28 cellular contexts compared by ENCODE assay signal in the genomic region with DNA sequence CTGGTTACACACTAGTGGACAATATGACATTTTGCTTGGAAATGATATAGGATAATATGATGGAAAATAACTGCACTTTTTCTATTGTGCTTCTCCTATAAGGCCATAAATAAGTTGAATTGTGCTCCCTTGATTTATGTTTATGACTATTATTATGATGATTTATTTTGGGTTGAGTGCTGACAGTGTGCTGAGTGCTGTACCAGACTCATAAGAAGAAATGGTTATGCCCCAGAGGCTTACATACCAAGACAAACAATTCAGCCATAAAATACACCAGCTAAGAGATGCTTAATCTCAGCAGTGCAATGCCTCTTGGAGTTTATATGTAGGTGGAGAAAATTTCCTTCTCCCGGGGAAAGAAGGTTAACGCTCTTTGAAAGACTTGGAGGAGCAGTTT.
"Had no signal": no experiment of that assay in that cellular context is flagged by ENCODE, and none has a peak within 500 bp of the region (broad histone marks: within the 10 kb centered on the region; RNA-seq: fewer than 3 reads in every experiment).

No MANE protein-coding gene starts in this region.

- H3K36me3 Mint-ChIP-seq: naive thymus-derived CD8-positive, alpha-beta T cell had no signal

- H3K4me1 Mint-ChIP-seq: naive thymus-derived CD8-positive, alpha-beta T cell; stimulated activated naive CD8-positive, alpha-beta T cell treated with anti-CD3 and anti-CD28 coated beads, Interleukin-15, amount 100 ng/mL, for 72 hours had no signal

- H3K27ac Mint-ChIP-seq: effector memory CD8-positive, alpha-beta T cell; naive thymus-derived CD8-positive, alpha-beta T cell; stimulated activated naive CD8-positive, alpha-beta T cell treated with anti-CD3 and anti-CD28 coated beads, Interleukin-15, amount 100 ng/mL, for 72 hours had no signal

- DNase-seq: cortex of kidney; effector memory CD8-positive, alpha-beta T cell; erythroblast; esophagus squamous epithelium; foreskin melanocyte; glutamatergic neuron; heart right ventricle; hippocampal formation; left cardiac atrium; left lung; mesenchymal stem cell; naive thymus-derived CD8-positive, alpha-beta T cell; occipital lobe; ovary; posterior cingulate gyrus; psoas muscle; retina; right lobe of liver; small intestine; stimulated activated CD4-positive, alpha-beta T cell treated with anti-CD3 and anti-CD28 coated beads, Interleukin-15, amount 100 ng/mL, for 24 hours; stimulated activated CD4-positive, alpha-beta T cell treated with anti-CD3 and anti-CD28 coated beads, Interleukin-4, amount 100 ng/mL, for 1 hour; stimulated activated CD8-positive, alpha-beta memory T cell treated with anti-CD3 and anti-CD28 coated beads, Interleukin-4, amount 100 ng/mL, for 48 hours; stimulated activated naive CD4-positive, alpha-beta T cell; stimulated activated naive CD8-positive, alpha-beta T cell treated with anti-CD3 and anti-CD28 coated beads, Interleukin-15, amount 100 ng/mL, for 72 hours; thyroid gland; trophoblast cell had no signal

- FAIRE-seq: endometrium, islet of Langerhans, small intestine had no signal

- ATAC-seq: effector memory CD8-positive, alpha-beta T cell; heart right ventricle; left cardiac atrium; left lung; naive thymus-derived CD8-positive, alpha-beta T cell; psoas muscle; right lobe of liver; stimulated activated naive CD8-positive, alpha-beta T cell treated with anti-CD3 and anti-CD28 coated beads, Interleukin-15, amount 100 ng/mL, for 72 hours had no signal

- H3K4me3 Mint-ChIP-seq: effector memory CD8-positive, alpha-beta T cell; naive thymus-derived CD8-positive, alpha-beta T cell; stimulated activated naive CD8-positive, alpha-beta T cell treated with anti-CD3 and anti-CD28 coated beads, Interleukin-15, amount 100 ng/mL, for 72 hours had no signal
